10 cellular contexts compared by ENCODE assay signal in genomic region chr1:184160236-184160635, GRCh38.
DNase-seq lines count a peak whose midpoint lies in the region; ATAC-seq and TF ChIP-seq lines count a peak whose summit lies in the region.
"Had no signal": no experiment of that assay in that cellular context is flagged by ENCODE, and none has a peak within 500 bp of the region (broad histone marks: within the 10 kb centered on the region; RNA-seq: fewer than 3 reads in every experiment).

No MANE protein-coding gene starts in this region.

- 90 to 91% methylated on average over 2 of the region's 2 CpGs for WGBS in testis, 2 donors

- ATAC-seq in GM18519 (IDR thresholded peaks at IDR 0.05; ENCODE audit: low FRiP score, unreplicated experiment) = peak; percentile 28
- ATAC-seq in foreskin keratinocyte = peak; percentile 95
- ATAC-seq in HG03097 (IDR thresholded peaks at IDR 0.05; ENCODE audit: low FRiP score, unreplicated experiment) = no peak
- ATAC-seq in HG02623 (IDR thresholded peaks at IDR 0.05; ENCODE audit: unreplicated experiment) = no peak

- TF ChIP-seq CTCF in foreskin keratinocyte (conservative IDR thresholded peaks at IDR 0.05) (no peak), testis (IDR thresholded peaks at IDR 0.05) (no peak)

- H3K27ac ChIP-seq in foreskin keratinocyte = peak overlapping the region; percentile 79
- no peak overlapping the region for H3K27ac ChIP-seq in testis
- H3K27ac ChIP-seq: SJSA1 had no signal

- no peak for TF ChIP-seq POLR2A in testis (IDR thresholded peaks at IDR 0.05)

- no peak overlapping the region for H3K4me3 ChIP-seq in testis
- H3K4me3 ChIP-seq: SJSA1 had no signal

- no peaks in the 10 kb centered on the region for H3K9me3 ChIP-seq in testis
- H3K9me3 ChIP-seq: SJSA1 had no signal

- H3K36me3 ChIP-seq in testis (ENCODE audit: low read depth, missing control alignments) = no peaks in the 10 kb centered on the region
- H3K36me3 ChIP-seq: SJSA1 had no signal

- intact Hi-C loops in testis (cut with DNase I; ENCODE audit: low total_unique reads) = no loop called here

- H3K27me3 ChIP-seq in foreskin keratinocyte (no peaks in the 10 kb centered on the region), testis (no peaks in the 10 kb centered on the region)
- H3K27me3 ChIP-seq: SJSA1 had no signal

- H3K4me1 ChIP-seq in foreskin keratinocyte (peaks cover 14% of the 10 kb centered on the region), testis (no peaks in the 10 kb centered on the region)

- DNase-seq in AG08395 (ENCODE audit: low spot score) = peak; percentile 56
- DNase-seq in RKO (ENCODE audit: low spot score) = peak; percentile 53
- peak; percentile 96 to 99 for DNase-seq in foreskin keratinocyte
- no peak for DNase-seq in testis
- DNase-seq in NOMO-1 treated with dmso at 0.1 percent for 144 hours (lab: John Stamatoyannopoulos, UW; ENCODE audit: unreplicated experiment) = no peak
- DNase-seq: cerebellar nuclear complex had no signal

Comparison
In these comparisons a context has a peak if more than half of its experiments do, and no peak if none do; other contexts are left out.
1. DNase-seq: peak in AG08395 (single experiment), RKO (single experiment) and foreskin keratinocyte (2 of 2); none in testis (single experiment) and NOMO-1 treated with dmso at 0.1 percent for 144 hours (single experiment).
2. ATAC-seq: peak in GM18519 (single experiment) and foreskin keratinocyte (single experiment); none in HG03097 (single experiment) and HG02623 (single experiment).